8 cellular contexts compared by ENCODE assay signal in genomic region chr4:54217642-54218486, GRCh38. TPM values are rescaled to one million over a fixed set of nuclear protein-coding genes. Genes with fewer than 3 reads are reported as not detected.
DNase-seq lines count a peak whose midpoint lies in the region; ATAC-seq and TF ChIP-seq lines count a peak whose summit lies in the region.

No MANE protein-coding gene starts in this region.

- H3K4me3 ChIP-seq in retinal pigment epithelial cell (ENCODE audit: low read length): peak overlapping the region; percentile 65

- H3K9me3 Mint-ChIP-seq in brain: peaks cover 0 to under 1% (median 0%) of the 10 kb centered on the region in 5 experiments

- TF ChIP-seq CTCF in brain (conservative IDR thresholded peaks at IDR 0.05): peak; percentile 92
- TF ChIP-seq CTCF in retinal pigment epithelial cell (conservative IDR thresholded peaks at IDR 0.05; ENCODE audit: low read depth, low read length): peak; percentile 90

- peaks cover 14% of the 10 kb centered on the region for H3K4me1 Mint-ChIP-seq in brain

- DNase-seq in EL: peak; percentile 86
- peak; percentile 92 for DNase-seq in NCI-H146 (lab: John Stamatoyannopoulos, UW)
- DNase-seq in T-helper 2 cell: peak in 4 of 5 experiments; percentile 15 to 59 (median 22)
- DNase-seq in hypothalamus (lab: John Stamatoyannopoulos, UW): peak in 43 of 51 donors; percentile 4 to 74 (median 40)
- DNase-seq in retinal pigment epithelial cell (ENCODE audit: low read depth): no peak

- H3K36me3 Mint-ChIP-seq in brain: no peaks in the 10 kb centered on the region

- H3K27me3 Mint-ChIP-seq in brain: peaks cover 20% of the 10 kb centered on the region

- peak; percentile 75 for ATAC-seq in HG02610 (IDR thresholded peaks at IDR 0.05; ENCODE audit: unreplicated experiment)
- ATAC-seq in GM18870 (IDR thresholded peaks at IDR 0.05; ENCODE audit: unreplicated experiment): no peak

- peak overlapping the region; percentile 80 to 89 (median 84) for H3K4me3 Mint-ChIP-seq in brain

- H3K27ac Mint-ChIP-seq in brain: peak overlapping the region in 4 of 5 experiments; percentile 40 to 88 (median 72)

RNA-seq across cellular contexts. Expression of gene PDGFRA, which starts 11.2 kb away (rescaled TPM):
- polyA plus RNA-seq in brain (ENCODE audit: insufficient read depth, low read depth, low replicate concordance): 4.7 TPM
